13 cellular contexts compared by ENCODE assay signal in the genomic region with DNA sequence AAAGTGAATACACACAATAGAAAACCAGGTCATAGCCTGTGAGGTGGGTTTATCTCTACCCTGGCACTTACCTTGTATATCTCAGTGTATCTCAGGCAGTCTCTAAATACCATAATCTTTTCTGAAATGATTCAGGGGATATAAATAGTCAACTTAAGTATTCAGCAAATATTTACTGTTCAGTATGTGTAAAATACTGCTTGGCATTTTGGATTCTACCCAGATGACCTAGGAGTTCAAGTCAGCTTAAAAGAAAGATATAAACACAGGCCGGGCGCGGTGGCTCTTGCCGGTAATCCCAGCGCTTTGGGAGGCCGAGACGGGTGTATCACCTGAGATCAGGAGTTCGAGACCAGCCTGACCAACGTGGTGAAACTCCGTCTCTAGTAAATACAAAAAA.
DNase-seq lines count a peak whose midpoint lies in the region; FAIRE-seq and TF ChIP-seq lines count a peak whose summit lies in the region.
"Had no signal": no experiment of that assay in that cellular context is flagged by ENCODE, and none has a peak within 500 bp of the region (broad histone marks: within the 10 kb centered on the region; RNA-seq: fewer than 3 reads in every experiment).

No MANE protein-coding gene starts in this region.

- TF ChIP-seq CTCF in parathyroid adenoma (IDR thresholded peaks at IDR 0.05) = no peak

- DNase-seq in COR-L47 (lab: John Stamatoyannopoulos, UW) (peak; percentile 18), NCI-H226 (peak; percentile 64), epithelial cell of prostate (ENCODE audit: low read depth, low spot score) (no peak), kidney glomerular epithelial cell (lab: John Stamatoyannopoulos, UW) (no peak), head of caudate nucleus (no peak), AG08396 (ENCODE audit: low spot score) (no peak), GM19239 (ENCODE audit: insufficient read length, low spot score) (no peak)
- DNase-seq: central memory CD4-positive, alpha-beta T cell; effector memory CD4-positive, alpha-beta T cell; immature natural killer cell; stimulated activated CD4-positive, alpha-beta T cell treated with anti-CD3 and anti-CD28 coated beads, Interleukin-4, amount 100 ng/mL, for 1 hour; T-helper 9 cell had no signal

- H3K27ac ChIP-seq in epithelial cell of prostate (peak overlapping the region; percentile 9), parathyroid adenoma (peak overlapping the region; percentile 79)

- intact Hi-C loops in head of caudate nucleus (cut with DNase I) = no loop called here

- no peaks in the 10 kb centered on the region for H3K9me3 ChIP-seq in parathyroid adenoma (ENCODE audit: control insufficient read depth, low read length)

- no peak overlapping the region for H3K9ac ChIP-seq in parathyroid adenoma

- H2AFZ ChIP-seq in parathyroid adenoma = no peak overlapping the region

- H3K79me2 ChIP-seq in parathyroid adenoma = peaks cover 3% of the 10 kb centered on the region

- no peaks in the 10 kb centered on the region for H3K36me3 ChIP-seq in parathyroid adenoma (ENCODE audit: control insufficient read depth, insufficient read depth, low read length)

- H3K4me1 ChIP-seq in parathyroid adenoma = peaks cover 48% of the 10 kb centered on the region

- no peak overlapping the region for H3K4me3 ChIP-seq in parathyroid adenoma (ENCODE audit: low read depth, low read length)

- no peak overlapping the region for H3K4me2 ChIP-seq in parathyroid adenoma (ENCODE audit: low read length)

- FAIRE-seq in GM19239 (lab: Jason Lieb, UNC) = no peak

- H3K27me3 ChIP-seq in parathyroid adenoma (ENCODE audit: control insufficient read depth, insufficient read depth, low read length) = no peaks in the 10 kb centered on the region

Comparison
In these comparisons a context has a peak if more than half of its experiments do, and no peak if none do; other contexts are left out.
1. DNase-seq: peak in COR-L47 (single experiment) and NCI-H226 (single experiment); none in epithelial cell of prostate (single experiment), kidney glomerular epithelial cell (single experiment), head of caudate nucleus (0 of 42), AG08396 (single experiment) and GM19239 (single experiment).